ENCODE assay signal across 8 cellular contexts in the genomic region with DNA sequence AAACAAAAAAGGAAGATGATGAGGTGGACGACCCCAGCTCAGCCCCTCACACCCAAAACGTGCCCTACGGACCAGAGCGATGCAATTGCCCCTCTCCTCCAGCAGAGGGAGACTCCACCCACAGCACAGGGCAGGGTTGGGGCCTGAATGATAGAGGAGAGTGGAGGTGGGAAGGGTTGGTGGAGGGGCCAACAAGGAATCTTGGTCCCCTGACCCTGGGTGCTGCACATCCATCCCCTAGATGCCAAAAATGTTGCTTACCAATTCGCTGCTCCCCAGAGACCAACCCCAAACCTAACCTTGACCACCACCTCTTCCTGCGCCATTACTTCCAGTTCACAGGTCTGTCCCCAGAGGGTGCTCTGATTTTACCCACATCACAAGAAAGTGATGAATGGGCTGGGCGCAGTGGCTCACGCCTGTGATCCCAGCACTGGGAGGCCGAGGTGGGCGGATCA. TPM values are rescaled to one million over a fixed set of nuclear protein-coding genes. Genes with fewer than 3 reads are reported as not detected.
A peak's percentile ranks its signal among the peaks of the same experiment; 100 is the strongest.
DNase-seq lines count a peak whose midpoint lies in the region; ATAC-seq, FAIRE-seq and TF ChIP-seq lines count a peak whose summit lies in the region.
"Had no signal": no experiment of that assay in that cellular context is flagged by ENCODE, and none has a peak within 500 bp of the region (broad histone marks: within the 10 kb centered on the region; RNA-seq: fewer than 3 reads in every experiment).

No MANE protein-coding gene starts in this region.

- H3K18ac ChIP-seq in mesendoderm (ENCODE audit: low read length): no peak overlapping the region

- H3K27me3 ChIP-seq in mesendoderm (ENCODE audit: insufficient read depth, low read length, poor library complexity) (no peaks in the 10 kb centered on the region), transverse colon (peaks cover 32% of the 10 kb centered on the region)

- no peaks in the 10 kb centered on the region for H3K9me3 Mint-ChIP-seq in activated B cell treated with CpG ODN at 0.5 μM for 24 hours
- H3K9me3 Mint-ChIP-seq: activated naive CD4-positive, alpha-beta T cell treated with anti-CD3 and anti-CD28 coated beads, Interleukin-2, amount 50 U/mL, for 24 hours had no signal

- peaks cover 58% of the 10 kb centered on the region for H3K36me3 Mint-ChIP-seq in activated B cell treated with CpG ODN at 0.5 μM for 24 hours (ENCODE audit: low read depth)
- H3K36me3 Mint-ChIP-seq: activated naive CD4-positive, alpha-beta T cell treated with anti-CD3 and anti-CD28 coated beads, Interleukin-2, amount 50 U/mL, for 24 hours had no signal

- intact Hi-C loops in activated B cell treated with CpG ODN at 0.5 μM for 24 hours (cut with micrococcal nuclease): loop anchor here (1.0 to 2.0 kb wide), 7 partner anchors 11 to 144 kb away; a partner anchor contains a TSS
- intact Hi-C loops in transverse colon (cut with DNase I; ENCODE audit: low total_unique reads): no loop called here

- TF ChIP-seq EP300 in transverse colon (IDR thresholded peaks at IDR 0.05; ENCODE audit: low read depth): no peak

- no peak overlapping the region for H4K5ac ChIP-seq in mesendoderm (ENCODE audit: low read length)

- H3K27me3 Mint-ChIP-seq in activated B cell treated with CpG ODN at 0.5 μM for 24 hours: no peaks in the 10 kb centered on the region
- H3K27me3 Mint-ChIP-seq: activated naive CD4-positive, alpha-beta T cell treated with anti-CD3 and anti-CD28 coated beads, Interleukin-2, amount 50 U/mL, for 24 hours had no signal

- no peak overlapping the region for H2AK5ac ChIP-seq in mesendoderm (ENCODE audit: low read length)

- peak overlapping the region; percentile 58 for H3K4me3 Mint-ChIP-seq in activated B cell treated with CpG ODN at 0.5 μM for 24 hours
- H3K4me3 Mint-ChIP-seq: activated naive CD4-positive, alpha-beta T cell treated with anti-CD3 and anti-CD28 coated beads, Interleukin-2, amount 50 U/mL, for 24 hours had no signal

- peak; percentile 96 for FAIRE-seq in GM12892 (lab: Jason Lieb, UNC)
- FAIRE-seq in HTR-8/SVneo (lab: Jason Lieb, UNC): peak; percentile 75

- WGBS in mesendoderm (ENCODE audit: extremely low coverage, insufficient coverage, low lambda C conversion rate): no CpG with 5 or more reads among the region's 10 CpGs
- WGBS in transverse colon (ENCODE audit: low coverage in 1 of 2), 2 donors: 0 to 32% methylated on average over 4 to 10 of the region's 10 CpGs

- TF ChIP-seq POLR2A in GM12892 (IDR thresholded peaks at IDR 0.05; ENCODE audit: low read depth, low read length) (no peak), transverse colon (IDR thresholded peaks at IDR 0.05) (no peak)

- no peak overlapping the region for H3K4me2 ChIP-seq in mesendoderm (ENCODE audit: low read length)

- DNase-seq in GM12892 (ENCODE audit: insufficient read length) (peak; percentile 90), HTR-8/SVneo (ENCODE audit: insufficient read length, low spot score) (peak; percentile 81), activated B cell treated with CpG ODN at 0.5 μM for 24 hours (peak; percentile 58), cerebellum (ENCODE audit: low spot score) (peak; percentile 38), mesendoderm (peak; percentile 81), transverse colon (peak; percentile 41), T1000 (lab: John Stamatoyannopoulos, UW) (no peak)

- ATAC-seq in activated B cell treated with CpG ODN at 0.5 μM for 24 hours (ENCODE audit: low read depth): peak; percentile 75

- no peak overlapping the region for H3K56ac ChIP-seq in mesendoderm (ENCODE audit: low read length)

- H3K79me2 ChIP-seq in mesendoderm (ENCODE audit: control insufficient read depth, insufficient read depth, low read length): no peaks in the 10 kb centered on the region

- POLR2A ChIA-PET in activated B cell treated with CpG ODN at 0.5 μM for 24 hours (lab: Charles Lee): interaction anchor here (0.5 to 3.8 kb wide), 14 partner anchors 9 to 273 kb away, joined by 3 to 78 read pairs (median 6); a partner anchor contains a TSS

- H3K36me3 ChIP-seq in mesendoderm (ENCODE audit: control insufficient read depth, insufficient read depth, low read length): no peaks in the 10 kb centered on the region
- no peaks in the 10 kb centered on the region for H3K36me3 ChIP-seq in transverse colon

- H2BK120ac ChIP-seq in mesendoderm (ENCODE audit: low read depth, low read length): no peak overlapping the region

- no peaks in the 10 kb centered on the region for H3K9me3 ChIP-seq in transverse colon

- H3K4ac ChIP-seq in mesendoderm (ENCODE audit: low read depth, low read length): no peak overlapping the region

- H3K79me1 ChIP-seq in mesendoderm (ENCODE audit: low read length): no peaks in the 10 kb centered on the region

- no peak overlapping the region for H3K23ac ChIP-seq in mesendoderm (ENCODE audit: low read length)

- no peak overlapping the region for H2BK5ac ChIP-seq in mesendoderm (ENCODE audit: low read length)

- no peaks in the 10 kb centered on the region for H3K4me1 ChIP-seq in mesendoderm (ENCODE audit: control insufficient read depth, low read depth, low read length)
- H3K4me1 ChIP-seq in transverse colon: no peaks in the 10 kb centered on the region

- peak overlapping the region; percentile 83 for H3K27ac Mint-ChIP-seq in activated B cell treated with CpG ODN at 0.5 μM for 24 hours
- H3K27ac Mint-ChIP-seq: activated naive CD4-positive, alpha-beta T cell treated with anti-CD3 and anti-CD28 coated beads, Interleukin-2, amount 50 U/mL, for 24 hours had no signal

- in situ Hi-C loops in transverse colon (cut with MboI; ENCODE audit: low pct_ligation_motif_present in 1 of 4, low pct_unique_long_range_greater_than_20kb in 1 of 4, low sequenced_read_pairs in 3 of 4): no loop called here

- no peak overlapping the region for H4K8ac ChIP-seq in mesendoderm (ENCODE audit: low read depth, low read length)

- H3K27ac ChIP-seq in mesendoderm (ENCODE audit: low read depth, low read length): no peak overlapping the region
- no peak overlapping the region for H3K27ac ChIP-seq in transverse colon

- H3K9ac ChIP-seq in mesendoderm (ENCODE audit: low read length): no peak overlapping the region

- H2BK15ac ChIP-seq in mesendoderm (replicated peaks; ENCODE audit: low read depth): no peak overlapping the region

- H3K4me1 Mint-ChIP-seq in activated B cell treated with CpG ODN at 0.5 μM for 24 hours: peaks cover 46% of the 10 kb centered on the region

- no peak overlapping the region for H3K4me3 ChIP-seq in mesendoderm (ENCODE audit: low read length)
- no peak overlapping the region for H3K4me3 ChIP-seq in transverse colon

- CTCF ChIA-PET in activated B cell treated with CpG ODN at 0.5 μM for 24 hours (lab: Charles Lee): interaction anchor here (0.6 to 3.0 kb wide), 16 partner anchors 9 to 634 kb away, joined by 3 to 37 read pairs (median 6); a partner anchor contains a TSS

- TF ChIP-seq CTCF in activated B cell treated with CpG ODN at 0.5 μM for 24 hours (IDR thresholded peaks at IDR 0.05) (peak; percentile 72), transverse colon (IDR thresholded peaks at IDR 0.05) (peak; percentile 81 to 93 (median 87))

RNA-seq across cellular contexts. Expression of a gene that starts 12.9 kb away (rescaled TPM):
- polyA plus RNA-seq in GM12892 (2012; ENCODE audit: missing spikeins): 13.9 TPM
- total RNA-seq in activated B cell treated with CpG ODN at 0.5 μM for 24 hours: 295 and 349 TPM in 2 replicates
- 3.5 TPM for total RNA-seq in cerebellum
- polyA plus RNA-seq in mesendoderm (2013, experiment 1 of 2): 1.2 TPM
- polyA plus RNA-seq in mesendoderm (2013, experiment 2 of 2): 1.1 TPM
- 10 to 100 TPM in 1 of 4 donors, 1 to 10 TPM in 1, under 1 TPM in 2; 0.68 to 11.4 (median 2.1) TPM for total RNA-seq in transverse colon

RNA-seq across cellular contexts. Expression of a gene that starts 14.5 kb away (rescaled TPM):
- 37.1 TPM for polyA plus RNA-seq in GM12892 (2012; ENCODE audit: missing spikeins)
- total RNA-seq in activated B cell treated with CpG ODN at 0.5 μM for 24 hours: 33.8 and 38.0 TPM in 2 replicates
- 10.0 TPM for total RNA-seq in cerebellum
- polyA plus RNA-seq in mesendoderm (2013, experiment 1 of 2): 182 TPM
- 181 TPM for polyA plus RNA-seq in mesendoderm (2013, experiment 2 of 2)
- total RNA-seq in transverse colon: 10 to 100 TPM in 2 of 4 donors, 1 to 10 TPM in 2; 3.0 to 24.4 (median 13.2) TPM

RNA-seq across cellular contexts. Expression of a gene that starts 14.7 kb away (rescaled TPM):
- 12.0 TPM for polyA plus RNA-seq in GM12892 (2012; ENCODE audit: missing spikeins)
- total RNA-seq in activated B cell treated with CpG ODN at 0.5 μM for 24 hours (15.1 and 16.4 TPM in 2 replicates), cerebellum (17.6 TPM), transverse colon (100 to 1,000 TPM; 129 to 451 (median 202) TPM)
- 59.8 TPM for polyA plus RNA-seq in mesendoderm (2013, experiment 1 of 2)
- 59.8 TPM for polyA plus RNA-seq in mesendoderm (2013, experiment 2 of 2)

RNA-seq across cellular contexts. Expression of a gene that starts 40.6 kb away (rescaled TPM):
- polyA plus RNA-seq in GM12892 (2012; ENCODE audit: missing spikeins): 4.7 TPM
- total RNA-seq in activated B cell treated with CpG ODN at 0.5 μM for 24 hours (6.4 and 6.7 TPM in 2 replicates), cerebellum (2.6 TPM), transverse colon (1 to 10 TPM in 1 of 4 donors, under 1 TPM in 2, not detected in 1; 0.14 to 2.4 (median 0.64) TPM)
- polyA plus RNA-seq in mesendoderm (2013, experiment 1 of 2): 13.2 TPM
- 12.8 TPM for polyA plus RNA-seq in mesendoderm (2013, experiment 2 of 2)

RNA-seq across cellular contexts. Expression of a gene that starts 46.5 kb away (rescaled TPM):
- polyA plus RNA-seq in GM12892 (2012; ENCODE audit: missing spikeins): 5.6 TPM
- total RNA-seq in activated B cell treated with CpG ODN at 0.5 μM for 24 hours: 12.8 and 13.5 TPM in 2 replicates
- 8.0 TPM for total RNA-seq in cerebellum
- polyA plus RNA-seq in mesendoderm (2013, experiment 1 of 2): 15.3 TPM
- 16.5 TPM for polyA plus RNA-seq in mesendoderm (2013, experiment 2 of 2)
- 10 to 100 TPM in 3 of 4 donors, 1 to 10 TPM in 1; 1.2 to 25.7 (median 18.8) TPM for total RNA-seq in transverse colon

Comparison
In these comparisons a context has a peak if more than half of its experiments do, and no peak if none do; other contexts are left out.
1. RNA of a gene that starts 12.9 kb away (total RNA-seq): 295 to 349 TPM in activated B cell treated with CpG ODN at 0.5 μM for 24 hours; 3.5 TPM in cerebellum (single experiment) and 0.68 to 11.4 TPM in transverse colon; every median in the first group is over 10 times any median in the second.